Comparison of ENCODE assay signal across 17 cellular contexts in genomic region chr2:71693286-71694270, GRCh38.
DNase-seq lines count a peak whose midpoint lies in the region; ATAC-seq, FAIRE-seq and TF ChIP-seq lines count a peak whose summit lies in the region.
"Had no signal": no experiment of that assay in that cellular context is flagged by ENCODE, and none has a peak within 500 bp of the region (broad histone marks: within the 10 kb centered on the region; RNA-seq: fewer than 3 reads in every experiment).

No MANE protein-coding gene starts in this region.

- ATAC-seq in SK-N-SH treated with all-trans-retinoic acid at 6 μM for 48 hours (peak; percentile 30; the same call in 2 of the 3 replicates), left lung (no peak), HG02970 (IDR thresholded peaks at IDR 0.05; ENCODE audit: low FRiP score, unreplicated experiment) (no peak)
- ATAC-seq: Panc1 had no signal

- no peaks in the 10 kb centered on the region for H3K4me1 Mint-ChIP-seq in activated naive CD4-positive, alpha-beta T cell treated with anti-CD3 and anti-CD28 coated beads, Interleukin-2, amount 10 ng/mL, durations not matched to agents 7 days and 5 days

- H3K36me3 Mint-ChIP-seq in activated naive CD4-positive, alpha-beta T cell treated with anti-CD3 and anti-CD28 coated beads, Interleukin-2, amount 10 ng/mL, durations not matched to agents 7 days and 5 days = no peaks in the 10 kb centered on the region

- 83 to 90% (median 86%) methylated on average over 19 of the region's 19 CpGs for WGBS in spleen, 5 donors

- H3K36me3 ChIP-seq in left lung (peaks cover 0 to 14% of the 10 kb centered on the region in 2 donors), spleen (peaks cover 0 to 19% (median 0%) of the 10 kb centered on the region in 6 donors)

- no peak overlapping the region for H3K4me3 ChIP-seq in left lung
- H3K4me3 ChIP-seq in spleen = no peak overlapping the region

- no peak for TF ChIP-seq POLR2A in spleen (IDR thresholded peaks at IDR 0.05)

- FAIRE-seq in HTR-8/SVneo (lab: Jason Lieb, UNC) = peak; percentile 59
- FAIRE-seq: H54 had no signal

- H3K9me3 ChIP-seq in left lung (no peaks in the 10 kb centered on the region), spleen (no peaks in the 10 kb centered on the region)

- no peak for DNase-seq in HTR-8/SVneo (ENCODE audit: insufficient read length, low spot score)
- peak; percentile 13 to 18 for DNase-seq in left lung
- peak; percentile 28 for DNase-seq in spleen
- no peak for DNase-seq in activated naive CD4-positive, alpha-beta T cell treated with anti-CD3 and anti-CD28 coated beads, Interleukin-2, amount 10 ng/mL, durations not matched to agents 7 days and 5 days
- DNase-seq in SKM-1 (lab: John Stamatoyannopoulos, UW; ENCODE audit: unreplicated experiment) = no peak
- DNase-seq: AML-193, DMS79 treated with DMSO at 0.1 percent for 48 hours, MV-4-11, NCI-H187, NCI-H226, NCI-H524 treated with DMSO at 0.1 percent for 48 hours had no signal

- H3K27ac ChIP-seq in left lung = no peak overlapping the region
- H3K27ac ChIP-seq in spleen = no peak overlapping the region
- H3K27ac ChIP-seq: C4-2B, KMS-11 had no signal

- no peaks in the 10 kb centered on the region for H3K9me3 Mint-ChIP-seq in activated naive CD4-positive, alpha-beta T cell treated with anti-CD3 and anti-CD28 coated beads, Interleukin-2, amount 10 ng/mL, durations not matched to agents 7 days and 5 days

- CTCF ChIA-PET in activated naive CD4-positive, alpha-beta T cell treated with anti-CD3 and anti-CD28 coated beads, Interleukin-2, amount 10 ng/mL, durations not matched to agents 7 days and 5 days (lab: Charles Lee) = no interaction called here

- no peak overlapping the region for H3K27ac Mint-ChIP-seq in activated naive CD4-positive, alpha-beta T cell treated with anti-CD3 and anti-CD28 coated beads, Interleukin-2, amount 10 ng/mL, durations not matched to agents 7 days and 5 days

- TF ChIP-seq CTCF in left lung (IDR thresholded peaks at IDR 0.05) (no peak), spleen (IDR thresholded peaks at IDR 0.05 in 8 of 11, conservative IDR thresholded peaks at IDR 0.05 in 3 of 11) (no peak)

- H3K27me3 Mint-ChIP-seq in activated naive CD4-positive, alpha-beta T cell treated with anti-CD3 and anti-CD28 coated beads, Interleukin-2, amount 10 ng/mL, durations not matched to agents 7 days and 5 days = peaks cover 15% of the 10 kb centered on the region

- no peak overlapping the region for H3K4me3 Mint-ChIP-seq in activated naive CD4-positive, alpha-beta T cell treated with anti-CD3 and anti-CD28 coated beads, Interleukin-2, amount 10 ng/mL, durations not matched to agents 7 days and 5 days

- H3K27me3 ChIP-seq in left lung (no peaks in the 10 kb centered on the region), spleen (replicated peaks in 1 of 7) (peaks cover 0 to 11% (median 0%) of the 10 kb centered on the region in 7 donors)

- intact Hi-C loops in left lung (cut with DNase I) = no loop called here
- intact Hi-C loops in spleen (cut with DNase I; ENCODE audit: low total_unique reads) = no loop called here

- H3K4me1 ChIP-seq in left lung (no peaks in the 10 kb centered on the region), spleen (peaks cover 0 to 6% (median 0%) of the 10 kb centered on the region in 6 donors)

TF ChIP-seq in SK-N-SH treated with all-trans-retinoic acid at 6 μM for 48 hours, 23 proteins besides CTCF, POLR2A, EP300 and RAD21:
- TF ChIP-seq TCF4 (CRISPR knock-in tag; IDR thresholded peaks at IDR 0.05; ENCODE audit: borderline replicate concordance) (peak; percentile 53; the same call in 1 of the 2 replicates), GLIS3 (CRISPR knock-in tag; IDR thresholded peaks at IDR 0.05) (no peak), ZNF70 (CRISPR knock-in tag; IDR thresholded peaks at IDR 0.05) (no peak), TOX (CRISPR knock-in tag; IDR thresholded peaks at IDR 0.05; ENCODE audit: borderline replicate concordance) (no peak), ZNF565 (CRISPR knock-in tag; conservative IDR thresholded peaks at IDR 0.05; ENCODE audit: low read depth) (no peak), ZNF8 (CRISPR knock-in tag; IDR thresholded peaks at IDR 0.05) (no peak)
TF ChIP-seq in SK-N-SH treated with all-trans-retinoic acid at 6 μM for 48 hours: peak in this region for 1.

Comparison
In these comparisons a context has a peak if more than half of its experiments do, and no peak if none do; other contexts are left out.
1. DNase-seq: peak in left lung (2 of 2) and spleen (single experiment); none in HTR-8/SVneo (single experiment), activated naive CD4-positive, alpha-beta T cell treated with anti-CD3 and anti-CD28 coated beads, Interleukin-2, amount 10 ng/mL, durations not matched to agents 7 days and 5 days (single experiment) and SKM-1 (single experiment).